15 cellular contexts compared by ENCODE assay signal in genomic region chr22:42275970-42276369, GRCh38.
"Had no signal": no experiment of that assay in that cellular context is flagged by ENCODE, and none has a peak within 500 bp of the region (broad histone marks: within the 10 kb centered on the region; RNA-seq: fewer than 3 reads in every experiment).

No MANE protein-coding gene starts in this region.

- ATAC-seq: activated CD4-positive, alpha-beta T cell treated with anti-CD3 and anti-CD28 coated beads for 36 hours; activated T-cell treated with anti-CD3 and anti-CD28 coated beads, Interleukin-2, amount 50 U/mL, for 4 hours; gastroesophageal sphincter; heart right ventricle; left colon; stimulated activated effector memory CD8-positive, alpha-beta T cell treated with anti-CD3 and anti-CD28 coated beads, Interleukin-12 subunit alpha, Interleukin-12 subunit beta, amount 100 ng/mL, for 72 hours had no signal

- H3K4me3 ChIP-seq: adrenal gland, coronary artery, gastroesophageal sphincter, heart right ventricle, lung had no signal

- H3K27ac Mint-ChIP-seq: activated CD4-positive, alpha-beta memory T cell treated with anti-CD3 and anti-CD28 coated beads, Interleukin-2, amount 10 ng/mL, durations not matched to agents 7 days and 5 days; activated CD4-positive, alpha-beta T cell treated with anti-CD3 and anti-CD28 coated beads for 36 hours; stimulated activated effector memory CD8-positive, alpha-beta T cell treated with anti-CD3 and anti-CD28 coated beads, Interleukin-12 subunit alpha, Interleukin-12 subunit beta, amount 100 ng/mL, for 72 hours had no signal

- H3K4me1 Mint-ChIP-seq: activated CD4-positive, alpha-beta T cell treated with anti-CD3 and anti-CD28 coated beads for 36 hours; stimulated activated effector memory CD8-positive, alpha-beta T cell treated with anti-CD3 and anti-CD28 coated beads, Interleukin-12 subunit alpha, Interleukin-12 subunit beta, amount 100 ng/mL, for 72 hours had no signal

- DNase-seq: activated CD4-positive, alpha-beta memory T cell treated with anti-CD3 and anti-CD28 coated beads, Interleukin-2, amount 10 ng/mL, durations not matched to agents 7 days and 5 days; activated CD4-positive, alpha-beta T cell treated with anti-CD3 and anti-CD28 coated beads for 36 hours; activated effector memory CD4-positive, alpha-beta T cell treated with Interleukin-2 at 50 U/mL for 16 hours; activated naive CD4-positive, alpha-beta T cell treated with anti-CD3 and anti-CD28 coated beads, Interleukin-2, amount 50 U/mL, for 16 hours; activated T-cell treated with anti-CD3 and anti-CD28 coated beads, Interleukin-2, amount 50 U/mL, for 4 hours; adrenal gland; central memory CD4-positive, alpha-beta T cell; effector CD8-positive, alpha-beta T cell; heart right ventricle; left colon; WERI-Rb-1 had no signal

- H3K27me3 ChIP-seq: adrenal gland, gastroesophageal sphincter had no signal

- H3K4me3 Mint-ChIP-seq: activated CD4-positive, alpha-beta memory T cell treated with anti-CD3 and anti-CD28 coated beads, Interleukin-2, amount 10 ng/mL, durations not matched to agents 7 days and 5 days; activated CD4-positive, alpha-beta T cell treated with anti-CD3 and anti-CD28 coated beads for 36 hours; activated T-cell treated with anti-CD3 and anti-CD28 coated beads, Interleukin-2, amount 50 U/mL, for 4 hours; stimulated activated effector memory CD8-positive, alpha-beta T cell treated with anti-CD3 and anti-CD28 coated beads, Interleukin-12 subunit alpha, Interleukin-12 subunit beta, amount 100 ng/mL, for 72 hours had no signal

- H3K36me3 Mint-ChIP-seq: stimulated activated effector memory CD8-positive, alpha-beta T cell treated with anti-CD3 and anti-CD28 coated beads, Interleukin-12 subunit alpha, Interleukin-12 subunit beta, amount 100 ng/mL, for 72 hours had no signal

- H3K9me3 ChIP-seq: adrenal gland, gastroesophageal sphincter, heart right ventricle had no signal

- H3K9me3 Mint-ChIP-seq: activated CD4-positive, alpha-beta memory T cell treated with anti-CD3 and anti-CD28 coated beads, Interleukin-2, amount 10 ng/mL, durations not matched to agents 7 days and 5 days; activated T-cell treated with anti-CD3 and anti-CD28 coated beads, Interleukin-2, amount 50 U/mL, for 4 hours; stimulated activated effector memory CD8-positive, alpha-beta T cell treated with anti-CD3 and anti-CD28 coated beads, Interleukin-12 subunit alpha, Interleukin-12 subunit beta, amount 100 ng/mL, for 72 hours had no signal

- H3K27ac ChIP-seq: adrenal gland, coronary artery, gastroesophageal sphincter, heart right ventricle, WERI-Rb-1 had no signal

- H3K36me3 ChIP-seq: adrenal gland, gastroesophageal sphincter, heart right ventricle had no signal

- H3K27me3 Mint-ChIP-seq: activated CD4-positive, alpha-beta memory T cell treated with anti-CD3 and anti-CD28 coated beads, Interleukin-2, amount 10 ng/mL, durations not matched to agents 7 days and 5 days; activated CD4-positive, alpha-beta T cell treated with anti-CD3 and anti-CD28 coated beads for 36 hours had no signal
